Comparison of ENCODE assay signal across 8 cellular contexts in the genomic region with DNA sequence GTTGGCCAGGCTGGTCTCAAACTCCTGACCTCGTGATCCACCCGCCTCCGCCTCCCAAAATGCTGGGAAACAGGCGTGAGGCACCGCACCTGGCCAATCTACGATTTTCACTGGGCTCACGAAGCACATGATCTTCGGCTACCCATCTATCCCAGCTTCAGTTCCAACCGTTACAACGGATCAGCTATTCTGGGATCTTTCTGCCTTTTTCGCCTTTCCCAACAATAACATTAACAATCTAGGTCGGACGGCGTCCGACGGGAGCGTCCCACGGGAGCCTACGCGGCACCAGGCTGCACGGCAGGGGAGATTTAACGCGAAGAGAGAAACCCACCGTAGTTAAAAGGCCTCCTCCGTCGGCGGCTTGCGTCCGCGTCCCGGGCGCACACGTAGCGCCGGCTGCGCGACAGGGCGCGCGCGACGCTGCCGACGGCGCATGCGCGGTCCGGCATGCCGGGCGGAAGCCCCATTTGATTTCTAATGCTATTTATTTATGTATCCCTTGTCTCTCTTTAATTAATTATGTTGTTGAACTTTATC.
DNase-seq lines count a peak whose midpoint lies in the region; TF ChIP-seq lines count a peak whose summit lies in the region.

A gene (minus strand): TSS at position 394 of the 540 bp plus-strand sequence.

- WGBS in HUES64: 13% methylated on average over 47 of the region's 50 CpGs

- H3K36me3 ChIP-seq in HUES64 (ENCODE audit: insufficient read depth, low read length) (peaks cover 19% of the 10 kb centered on the region), kidney epithelial cell (ENCODE audit: control insufficient read depth, insufficient read depth, low read length) (no peaks in the 10 kb centered on the region)

- peak within 1 kb of the TSS; percentile 91 for H3K9ac ChIP-seq in HUES64 (ENCODE audit: low read depth, low read length)

- DNase-seq in NK-92 treated with Interleukin-12 subunit alpha and Interleukin-12 subunit beta, amount 100 ng/mL, for 24 hours (lab: John Stamatoyannopoulos, UW): peak; percentile 48
- DNase-seq in NK-92 (lab: John Stamatoyannopoulos, UW; ENCODE audit: unreplicated experiment): no peak
- DNase-seq in T1000 (lab: John Stamatoyannopoulos, UW): peak; percentile 66
- DNase-seq in brain pericyte (ENCODE audit: low read depth, low spot score): peak; percentile 18
- DNase-seq in kidney epithelial cell (ENCODE audit: low read depth): peak; percentile 4
- peak; percentile 28 to 49 for DNase-seq in stimulated activated CD4-positive, alpha-beta T cell treated with anti-CD3 and anti-CD28 coated beads, Interleukin-4, amount 100 ng/mL, for 48 hours (ENCODE audit: low read depth in 2 of 2)
- DNase-seq in NCI-H1436 treated with DMSO at 0.1 percent for 48 hours (lab: John Stamatoyannopoulos, UW): no peak

- H3K27ac ChIP-seq in HUES64 (ENCODE audit: low read depth, low read length): peak within 1 kb of the TSS; percentile 76

- H3K9me3 ChIP-seq in HUES64 (ENCODE audit: insufficient read depth, low read depth, low read length): peaks cover 10% of the 10 kb centered on the region; the same call in 1 of the 2 replicates

- H3K27me3 ChIP-seq in HUES64 (ENCODE audit: insufficient read depth, low read length) (peaks cover 29% of the 10 kb centered on the region; the same call in 1 of the 2 replicates), kidney epithelial cell (ENCODE audit: control insufficient read depth, insufficient read depth, low read length) (no peaks in the 10 kb centered on the region)

- H3K4me3 ChIP-seq in HUES64 (ENCODE audit: low read length): peak within 1 kb of the TSS; percentile 92
- peak within 1 kb of the TSS; percentile 51 for H3K4me3 ChIP-seq in kidney epithelial cell (ENCODE audit: low read depth, low read length)

- TF ChIP-seq CTCF in kidney epithelial cell (IDR thresholded peaks at IDR 0.05; ENCODE audit: insufficient read depth, low read length, poor library complexity, severe bottlenecking): no peak

- H3K4me1 ChIP-seq in HUES64 (ENCODE audit: insufficient read depth, low read length): no peaks in the 10 kb centered on the region

Comparison
In these comparisons a context has a peak if more than half of its experiments do, and no peak if none do; other contexts are left out.
1. DNase-seq: peak in NK-92 treated with Interleukin-12 subunit alpha and Interleukin-12 subunit beta, amount 100 ng/mL, for 24 hours (single experiment), T1000 (single experiment), brain pericyte (single experiment), kidney epithelial cell (single experiment) and stimulated activated CD4-positive, alpha-beta T cell treated with anti-CD3 and anti-CD28 coated beads, Interleukin-4, amount 100 ng/mL, for 48 hours (2 of 2); none in NK-92 (single experiment) and NCI-H1436 treated with DMSO at 0.1 percent for 48 hours (single experiment).